23 cellular contexts compared by ENCODE assay signal in the genomic region with DNA sequence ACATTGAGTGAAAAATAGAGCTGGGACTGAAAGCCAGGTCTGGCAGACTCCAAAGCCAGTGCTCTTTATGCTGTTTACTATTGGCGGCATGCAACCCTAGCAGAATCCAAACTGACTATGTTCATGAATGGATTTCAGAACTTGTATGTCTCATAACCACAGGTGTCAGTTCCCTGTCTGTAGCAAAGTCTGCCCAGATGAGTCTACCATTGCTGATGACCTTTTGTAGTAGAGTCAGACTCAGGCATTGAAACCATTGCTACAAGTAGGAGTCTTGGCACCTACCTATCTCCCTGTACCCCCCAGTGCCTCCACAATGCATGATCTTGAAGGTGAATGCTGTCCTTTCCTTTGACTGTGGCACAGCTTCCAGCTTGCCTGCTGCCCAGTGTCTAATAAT.
"Had no signal": no experiment of that assay in that cellular context is flagged by ENCODE, and none has a peak within 500 bp of the region (broad histone marks: within the 10 kb centered on the region; RNA-seq: fewer than 3 reads in every experiment).

No MANE protein-coding gene starts in this region.

- H3K4me2 ChIP-seq: KMS-11, PC-9 had no signal

- H3K9ac ChIP-seq: KMS-11 had no signal

- H3K9me3 ChIP-seq: MG63, SJCRH30 had no signal

- DNase-seq: Karpas-422, MG63, NCI-H1048, NCI-H1436, NCI-H187, NCI-H1930, NCI-H2029 treated with DMSO at 0.1 percent for 48 hours, NCI-H2081 treated with DMSO at 0.1 percent for 48 hours, NCI-H2107, NCI-H226, NCI-H510A, NCI-H526, NCI-H748 treated with DMSO at 0.1 percent for 48 hours, PC-9, SHP77, SIG-M5, SJCRH30 had no signal

- H2AFZ ChIP-seq: PC-9 had no signal

- H3K36me3 ChIP-seq: MG63, SJCRH30 had no signal

- H3K4me3 ChIP-seq: MG63, PC-9, SJCRH30, SK-N-MC had no signal

- H3K27ac ChIP-seq: KMS-11, PC-9, RWPE1, SJCRH30, SK-N-MC had no signal

- H3K27me3 ChIP-seq: SJCRH30 had no signal

- ATAC-seq: Panc1, Right ventricle myocardium inferior, SK-N-SH treated with all-trans-retinoic acid at 6 μM for 48 hours had no signal
